Comparison of ENCODE assay signal across 8 cellular contexts in genomic region chr1:177181631-177182291, GRCh38. TPM values are rescaled to one million over a fixed set of nuclear protein-coding genes. Genes with fewer than 3 reads are reported as not detected.
DNase-seq lines count a peak whose midpoint lies in the region; ATAC-seq and TF ChIP-seq lines count a peak whose summit lies in the region.

No MANE protein-coding gene starts in this region.

- peak; percentile 79 for DNase-seq in COLO829 (ENCODE audit: low spot score)
- peak; percentile 13 for DNase-seq in NCI-H2171 treated with DMSO at 0.1 percent for 48 hours (lab: John Stamatoyannopoulos, UW)
- peak; percentile 67 for DNase-seq in activated CD8-positive, alpha-beta memory T cell treated with anti-CD3 and anti-CD28 coated beads for 24 hours
- peak; percentile 10 for DNase-seq in fibroblast of the conjunctiva (ENCODE audit: low read depth)
- no peak for DNase-seq in CD4-positive, alpha-beta T cell

- no peak overlapping the region for H3K27ac Mint-ChIP-seq in CD4-positive, alpha-beta T cell

- H3K4me1 Mint-ChIP-seq in CD4-positive, alpha-beta T cell (ENCODE audit: low read depth), result no peaks in the 10 kb centered on the region

- CTCF ChIA-PET in CD4-positive, alpha-beta T cell (lab: Charles Lee), result no interaction called here

- no peak overlapping the region for H3K4me3 ChIP-seq in neuron (ENCODE audit: low read length)

- peaks cover 3% of the 10 kb centered on the region for H3K4me1 ChIP-seq in neuron (ENCODE audit: insufficient read depth, low read length)

- intact Hi-C loops in CD4-positive, alpha-beta T cell (cut with DNase I, micrococcal nuclease), result no loop called here

- H3K9me3 ChIP-seq in neuron (ENCODE audit: low read length), result no peaks in the 10 kb centered on the region
- no peaks in the 10 kb centered on the region for H3K9me3 ChIP-seq in CD4-positive, alpha-beta T cell (ENCODE audit: control insufficient read depth, low read length)

- H3K27me3 Mint-ChIP-seq in CD4-positive, alpha-beta T cell, result peaks cover 50% of the 10 kb centered on the region

- H3K4me3 Mint-ChIP-seq in CD4-positive, alpha-beta T cell, result no peak overlapping the region

- no peak for TF ChIP-seq CTCF in CD4-positive, alpha-beta T cell (IDR thresholded peaks at IDR 0.05)

- H3K36me3 Mint-ChIP-seq in CD4-positive, alpha-beta T cell (ENCODE audit: low read depth), result no peaks in the 10 kb centered on the region

- no peaks in the 10 kb centered on the region for H3K36me3 ChIP-seq in neuron (ENCODE audit: insufficient read depth, low read length)

- peak overlapping the region; percentile 17 for H2AFZ ChIP-seq in neuron (ENCODE audit: low read depth, low read length)

- POLR2A ChIA-PET in CD4-positive, alpha-beta T cell (lab: Charles Lee), result no interaction called here

- peaks cover 4% of the 10 kb centered on the region for H3K9me3 Mint-ChIP-seq in CD4-positive, alpha-beta T cell

- peaks cover 14% of the 10 kb centered on the region for H3K27me3 ChIP-seq in neuron (ENCODE audit: insufficient read depth, low read length)
- peaks cover 8% of the 10 kb centered on the region for H3K27me3 ChIP-seq in CD4-positive, alpha-beta T cell (ENCODE audit: control insufficient read depth, insufficient read depth, low read length)

- no peak overlapping the region for H3K27ac ChIP-seq in CD4-positive, alpha-beta T cell (ENCODE audit: low read depth, low read length)

- ATAC-seq in GM19043 (IDR thresholded peaks at IDR 0.05; ENCODE audit: low read depth, unreplicated experiment), result peak; percentile 90
- peak; percentile 92 for ATAC-seq in HG03108 (IDR thresholded peaks at IDR 0.05; ENCODE audit: unreplicated experiment)
- no peak for ATAC-seq in CD4-positive, alpha-beta T cell (ENCODE audit: poor library complexity)

RNA-seq across cellular contexts. Expression of gene BRINP2, which starts 11.0 kb away (rescaled TPM):
- total RNA-seq in CD4-positive, alpha-beta T cell, result not detected

RNA-seq across cellular contexts. Expression of gene ASTN1, which starts 17.2 kb away (rescaled TPM):
- total RNA-seq in CD4-positive, alpha-beta T cell, result not detected

Comparison
In these comparisons a context has a peak if more than half of its experiments do, and no peak if none do; other contexts are left out.
1. DNase-seq: peak in COLO829 (single experiment), NCI-H2171 treated with DMSO at 0.1 percent for 48 hours (single experiment), activated CD8-positive, alpha-beta memory T cell treated with anti-CD3 and anti-CD28 coated beads for 24 hours (single experiment) and fibroblast of the conjunctiva (single experiment); none in CD4-positive, alpha-beta T cell (0 of 10).